ENCODE assay signal across 13 cellular contexts in the genomic region with DNA sequence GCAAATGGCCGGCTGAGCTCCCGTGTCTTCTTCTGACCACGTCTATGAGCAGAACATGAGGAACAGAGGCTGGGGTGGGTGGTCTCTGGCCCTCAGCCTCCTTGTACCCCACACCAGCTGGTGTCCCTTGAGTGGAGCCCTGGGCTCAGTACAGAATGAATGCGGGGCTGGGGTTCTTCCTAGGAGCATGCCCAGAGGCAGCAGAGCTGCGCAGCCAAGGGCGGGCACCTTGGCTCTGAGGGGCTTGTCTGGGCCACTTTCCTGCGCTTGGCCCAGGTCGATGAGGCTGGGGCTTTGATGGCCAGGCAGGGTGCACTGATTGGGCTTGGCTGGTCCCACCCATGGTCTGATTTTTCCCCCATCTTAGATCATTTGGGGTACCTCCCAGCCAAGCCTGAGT. TPM values are rescaled to one million over a fixed set of nuclear protein-coding genes. Genes with fewer than 3 reads are reported as not detected.
"Had no signal": no experiment of that assay in that cellular context is flagged by ENCODE, and none has a peak within 500 bp of the region (broad histone marks: within the 10 kb centered on the region; RNA-seq: fewer than 3 reads in every experiment).

No MANE protein-coding gene starts in this region.

- H3K4me1 ChIP-seq: ascending aorta, breast epithelium, psoas muscle, thyroid gland, vagina had no signal

- H3K4me3 ChIP-seq: ascending aorta, breast epithelium, hepatocyte, psoas muscle, thyroid gland, vagina had no signal

- H3K27me3 ChIP-seq: ascending aorta, thyroid gland, vagina had no signal

- ATAC-seq: psoas muscle; stimulated activated effector memory CD8-positive, alpha-beta T cell treated with anti-CD3 and anti-CD28 coated beads, Interleukin-12 subunit alpha, Interleukin-12 subunit beta, amount 100 ng/mL, for 72 hours had no signal

- H3K36me3 ChIP-seq: ascending aorta, breast epithelium, thyroid gland, vagina had no signal

- H3K27ac ChIP-seq: ascending aorta, breast epithelium, hepatocyte, psoas muscle, thyroid gland, vagina had no signal

- H3K9me3 ChIP-seq: ascending aorta, breast epithelium, psoas muscle, thyroid gland, vagina had no signal

- DNase-seq: activated CD4-positive, alpha-beta T cell treated with anti-CD3 and anti-CD28 coated beads, Interleukin-2, amount 50 U/mL, for 1 hour; activated T-cell treated with anti-CD3 and anti-CD28 coated beads for 4 hours; kidney; midbrain; psoas muscle; SW 1271; thyroid gland had no signal

RNA-seq across cellular contexts. Expression of a gene that starts 6.4 kb away (rescaled TPM):
- total RNA-seq: osteoblast had no signal
